In the genomic region with DNA sequence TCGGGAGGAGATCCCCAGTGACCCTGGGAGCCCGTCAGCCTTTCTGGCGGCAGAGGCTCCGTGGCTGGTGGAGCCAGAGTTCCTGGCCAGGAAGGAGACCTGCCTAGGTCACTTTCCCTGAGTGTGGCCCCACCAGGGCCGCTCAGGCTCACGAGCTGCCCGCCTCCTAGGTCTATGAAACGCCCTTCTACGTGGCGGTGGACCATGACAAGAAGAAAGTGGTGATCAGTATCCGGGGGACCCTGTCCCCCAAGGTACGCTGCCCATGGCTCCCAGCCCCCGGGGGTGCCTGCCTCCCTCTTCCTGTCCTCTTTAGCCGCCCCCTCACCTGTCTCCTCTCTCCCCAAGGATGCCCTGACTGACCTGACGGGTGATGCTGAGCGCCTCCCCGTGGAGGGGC, we compare ENCODE assay signal across 34 cellular contexts. TPM values are rescaled to one million over a fixed set of nuclear protein-coding genes. Genes with fewer than 3 reads are reported as not detected.
"Had no signal": no experiment of that assay in that cellular context is flagged by ENCODE, and none has a peak within 500 bp of the region (broad histone marks: within the 10 kb centered on the region; RNA-seq: fewer than 3 reads in every experiment).

No MANE protein-coding gene starts in this region.

- H3K9me3 Mint-ChIP-seq: activated B cell treated with CpG ODN at 0.5 μM for 24 hours; activated CD4-positive, alpha-beta memory T cell treated with anti-CD3 and anti-CD28 coated beads for 36 hours; activated CD4-positive, alpha-beta T cell treated with anti-CD3 and anti-CD28 coated beads, Interleukin-2, amount 10 ng/mL, durations not matched to agents 24 days and 14 days; activated CD8-positive, alpha-beta T cell treated with anti-CD3 and anti-CD28 coated beads for 36 hours; activated naive CD4-positive, alpha-beta T cell treated with anti-CD3 and anti-CD28 coated beads for 36 hours; activated naive CD4-positive, alpha-beta T cell treated with anti-CD3 and anti-CD28 coated beads, Interleukin-2, amount 50 U/mL, for 72 hours; activated naive CD8-positive, alpha-beta T cell treated with anti-CD3 and anti-CD28 coated beads, Interleukin-2, amount 10 ng/mL, durations not matched to agents 7 days and 5 days; activated naive CD8-positive, alpha-beta T cell treated with anti-CD3 and anti-CD28 coated beads, Interleukin-2, amount 50 U/mL, for 24 hours; activated T-cell treated with anti-CD3 and anti-CD28 coated beads, Interleukin-2, amount 50 U/mL, for 4 hours; activated T-cell treated with anti-CD3 and anti-CD28 coated beads, Interleukin-2, amount 50 U/mL, for 72 hours; activated T-helper 1 cell treated with anti-CD3 and anti-CD28 coated beads, Interleukin-12 subunit alpha, Interleukin-12 subunit beta, Interleukin-2, Interleukin-4 antibody, amounts not matched to agents 30 ng/mL and 10 ng/mL and 1 ng/mL, durations not matched to agents 14 hours and 24 hours and 36 hours; activated T-helper 17 cell treated with anti-CD3 and anti-CD28 coated beads, Interleukin-2, amount 50 U/mL, for 72 hours; brain; T-helper 1 cell treated with Interleukin-12 subunit alpha and Interleukin-12 subunit beta and Interleukin-4 antibody, amounts not matched to agents 30 μg/mL and 1 μg/mL, for 36 hours; T-helper 2 cell treated with Interferon-gamma antibody and Interleukin-4, amounts not matched to agents 5 μg/mL and 100 μg/mL, for 36 hours had no signal

- H3K4me3 Mint-ChIP-seq: activated B cell treated with CpG ODN at 0.5 μM for 24 hours; activated CD4-positive, alpha-beta memory T cell treated with anti-CD3 and anti-CD28 coated beads for 36 hours; activated CD4-positive, alpha-beta T cell treated with anti-CD3 and anti-CD28 coated beads, Interleukin-2, amount 10 ng/mL, durations not matched to agents 24 days and 14 days; activated CD8-positive, alpha-beta T cell treated with anti-CD3 and anti-CD28 coated beads for 36 hours; activated naive CD4-positive, alpha-beta T cell treated with anti-CD3 and anti-CD28 coated beads for 36 hours; activated naive CD8-positive, alpha-beta T cell treated with anti-CD3 and anti-CD28 coated beads, Interleukin-2, amount 10 ng/mL, durations not matched to agents 7 days and 5 days; activated naive CD8-positive, alpha-beta T cell treated with anti-CD3 and anti-CD28 coated beads, Interleukin-2, amount 50 U/mL, for 24 hours; activated T-cell treated with anti-CD3 and anti-CD28 coated beads, Interleukin-2, amount 50 U/mL, for 4 hours; activated T-cell treated with anti-CD3 and anti-CD28 coated beads, Interleukin-2, amount 50 U/mL, for 72 hours; activated T-helper 1 cell treated with anti-CD3 and anti-CD28 coated beads, Interleukin-12 subunit alpha, Interleukin-12 subunit beta, Interleukin-2, Interleukin-4 antibody, amounts not matched to agents 30 ng/mL and 10 ng/mL and 1 ng/mL, durations not matched to agents 14 hours and 24 hours and 36 hours; activated T-helper 17 cell treated with anti-CD3 and anti-CD28 coated beads, Interleukin-2, amount 50 U/mL, for 72 hours; brain; T-helper 1 cell treated with Interleukin-12 subunit alpha and Interleukin-12 subunit beta and Interleukin-4 antibody, amounts not matched to agents 30 μg/mL and 1 μg/mL, for 36 hours; T-helper 2 cell treated with Interferon-gamma antibody and Interleukin-4, amounts not matched to agents 5 μg/mL and 100 μg/mL, for 36 hours had no signal

- H3K27ac Mint-ChIP-seq: activated B cell treated with CpG ODN at 0.5 μM for 24 hours; activated CD4-positive, alpha-beta memory T cell treated with anti-CD3 and anti-CD28 coated beads for 36 hours; activated CD4-positive, alpha-beta T cell treated with anti-CD3 and anti-CD28 coated beads, Interleukin-2, amount 10 ng/mL, durations not matched to agents 24 days and 14 days; activated CD8-positive, alpha-beta T cell treated with anti-CD3 and anti-CD28 coated beads for 36 hours; activated naive CD4-positive, alpha-beta T cell treated with anti-CD3 and anti-CD28 coated beads for 36 hours; activated naive CD4-positive, alpha-beta T cell treated with anti-CD3 and anti-CD28 coated beads, Interleukin-2, amount 50 U/mL, for 72 hours; activated naive CD8-positive, alpha-beta T cell treated with anti-CD3 and anti-CD28 coated beads, Interleukin-2, amount 10 ng/mL, durations not matched to agents 7 days and 5 days; activated naive CD8-positive, alpha-beta T cell treated with anti-CD3 and anti-CD28 coated beads, Interleukin-2, amount 50 U/mL, for 24 hours; activated T-cell treated with anti-CD3 and anti-CD28 coated beads, Interleukin-2, amount 50 U/mL, for 72 hours; activated T-helper 1 cell treated with anti-CD3 and anti-CD28 coated beads, Interleukin-12 subunit alpha, Interleukin-12 subunit beta, Interleukin-2, Interleukin-4 antibody, amounts not matched to agents 30 ng/mL and 10 ng/mL and 1 ng/mL, durations not matched to agents 14 hours and 24 hours and 36 hours; activated T-helper 17 cell treated with anti-CD3 and anti-CD28 coated beads, Interleukin-2, amount 50 U/mL, for 72 hours; brain; T-helper 1 cell treated with Interleukin-12 subunit alpha and Interleukin-12 subunit beta and Interleukin-4 antibody, amounts not matched to agents 30 μg/mL and 1 μg/mL, for 36 hours; T-helper 2 cell treated with Interferon-gamma antibody and Interleukin-4, amounts not matched to agents 5 μg/mL and 100 μg/mL, for 36 hours had no signal

- FAIRE-seq: TTC549 had no signal

- H3K36me3 Mint-ChIP-seq: activated CD4-positive, alpha-beta memory T cell treated with anti-CD3 and anti-CD28 coated beads for 36 hours; activated naive CD4-positive, alpha-beta T cell treated with anti-CD3 and anti-CD28 coated beads, Interleukin-2, amount 50 U/mL, for 72 hours; activated naive CD8-positive, alpha-beta T cell treated with anti-CD3 and anti-CD28 coated beads, Interleukin-2, amount 10 ng/mL, durations not matched to agents 7 days and 5 days had no signal

- DNase-seq: activated B cell treated with CpG ODN at 0.5 μM for 24 hours; activated CD4-positive, alpha-beta memory T cell treated with anti-CD3 and anti-CD28 coated beads for 36 hours; activated CD4-positive, alpha-beta T cell treated with anti-CD3 and anti-CD28 coated beads for 4 hours; activated CD4-positive, alpha-beta T cell treated with anti-CD3 and anti-CD28 coated beads, Interleukin-2, amount 10 ng/mL, durations not matched to agents 24 days and 14 days; activated CD4-positive, alpha-beta T cell treated with anti-CD3 and anti-CD28 coated beads, Interleukin-2, amount 50 U/mL, for 1 hour; activated CD4-positive, alpha-beta T cell treated with anti-CD3 and anti-CD28 coated beads, Interleukin-2, amount 50 U/mL, for 4 hours; activated CD4-positive, CD25-positive, alpha-beta regulatory T cell treated with anti-CD3 and anti-CD28 coated beads, Interleukin-2, amount 50 U/mL, for 72 hours; activated CD8-positive, alpha-beta memory T cell treated with anti-CD3 and anti-CD28 coated beads, Interleukin-2, amount 50 U/mL, for 4 hours; activated CD8-positive, alpha-beta T cell treated with anti-CD3 and anti-CD28 coated beads for 36 hours; activated effector memory CD4-positive, alpha-beta T cell treated with anti-CD3 and anti-CD28 coated beads, Interleukin-2, amount 50 U/mL, for 16 hours; activated gamma-delta T cell treated with Interleukin-2 at 50 U/mL for 16 hours; activated naive CD4-positive, alpha-beta T cell; activated naive CD4-positive, alpha-beta T cell treated with anti-CD3 and anti-CD28 coated beads for 36 hours; activated naive CD4-positive, alpha-beta T cell treated with anti-CD3 and anti-CD28 coated beads, Interleukin-2, amount 50 U/mL, for 16 hours; activated naive CD8-positive, alpha-beta T cell treated with anti-CD3 and anti-CD28 coated beads, Interleukin-2, amount 10 ng/mL, durations not matched to agents 7 days and 5 days; activated naive CD8-positive, alpha-beta T cell treated with anti-CD3 and anti-CD28 coated beads, Interleukin-2, amount 50 U/mL, for 24 hours; activated T-cell treated with anti-CD3 and anti-CD28 coated beads for 4 hours; activated T-cell treated with anti-CD3 and anti-CD28 coated beads, Interleukin-2, amount 50 U/mL, for 1 hour; activated T-cell treated with anti-CD3 and anti-CD28 coated beads, Interleukin-2, amount 50 U/mL, for 4 hours; activated T-cell treated with anti-CD3 and anti-CD28 coated beads, Interleukin-2, amount 50 U/mL, for 72 hours; amygdala; aorta; central memory CD4-positive, alpha-beta T cell; T-helper 1 cell; T-helper 2 cell; T-helper 9 cell had no signal

- H3K27me3 Mint-ChIP-seq: activated B cell treated with CpG ODN at 0.5 μM for 24 hours; activated CD4-positive, alpha-beta memory T cell treated with anti-CD3 and anti-CD28 coated beads for 36 hours; activated CD4-positive, alpha-beta T cell treated with anti-CD3 and anti-CD28 coated beads, Interleukin-2, amount 10 ng/mL, durations not matched to agents 24 days and 14 days; activated CD8-positive, alpha-beta T cell treated with anti-CD3 and anti-CD28 coated beads for 36 hours; activated naive CD8-positive, alpha-beta T cell treated with anti-CD3 and anti-CD28 coated beads, Interleukin-2, amount 10 ng/mL, durations not matched to agents 7 days and 5 days; activated naive CD8-positive, alpha-beta T cell treated with anti-CD3 and anti-CD28 coated beads, Interleukin-2, amount 50 U/mL, for 24 hours; activated T-helper 17 cell treated with anti-CD3 and anti-CD28 coated beads, Interleukin-2, amount 50 U/mL, for 72 hours; brain had no signal

- H3K27ac ChIP-seq: VCaP had no signal

- ATAC-seq: activated CD8-positive, alpha-beta T cell treated with anti-CD3 and anti-CD28 coated beads for 36 hours; activated naive CD4-positive, alpha-beta T cell treated with anti-CD3 and anti-CD28 coated beads, Interleukin-2, amount 50 U/mL, for 72 hours; activated naive CD8-positive, alpha-beta T cell treated with anti-CD3 and anti-CD28 coated beads, Interleukin-2, amount 50 U/mL, for 24 hours; activated T-cell treated with anti-CD3 and anti-CD28 coated beads, Interleukin-2, amount 50 U/mL, for 4 hours; activated T-cell treated with anti-CD3 and anti-CD28 coated beads, Interleukin-2, amount 50 U/mL, for 72 hours; activated T-helper 17 cell treated with anti-CD3 and anti-CD28 coated beads, Interleukin-2, amount 50 U/mL, for 72 hours had no signal

RNA-seq across cellular contexts. Expression of gene DAGLA, which starts 55.2 kb away (rescaled TPM):
- total RNA-seq: activated B cell treated with CpG ODN at 0.5 μM for 24 hours had no signal
